In genomic region chr2:11359865-11360264, GRCh38 we compare ENCODE assay signal across 18 cellular contexts. TPM values are rescaled to one million over a fixed set of nuclear protein-coding genes. Genes with fewer than 3 reads are reported as not detected.
DNase-seq lines count a peak whose midpoint lies in the region; ATAC-seq and TF ChIP-seq lines count a peak whose summit lies in the region.
"Had no signal": no experiment of that assay in that cellular context is flagged by ENCODE, and none has a peak within 500 bp of the region (broad histone marks: within the 10 kb centered on the region; RNA-seq: fewer than 3 reads in every experiment).

No MANE protein-coding gene starts in this region.

- H3K27me3 Mint-ChIP-seq in brain = peaks cover 4% of the 10 kb centered on the region

- H3K4me1 Mint-ChIP-seq in brain = peaks cover 30% of the 10 kb centered on the region
- H3K4me1 Mint-ChIP-seq: B cell; CD4-positive, CD25-positive, alpha-beta regulatory T cell had no signal

- H4K20me1 ChIP-seq in Karpas-422 (ENCODE audit: insufficient read depth, low read depth, low read length) = no peaks in the 10 kb centered on the region
- H4K20me1 ChIP-seq: BLaER1 had no signal

- no peaks in the 10 kb centered on the region for H3K9me3 Mint-ChIP-seq in brain
- H3K9me3 Mint-ChIP-seq: CD8-positive, alpha-beta T cell had no signal

- H3K27me3 ChIP-seq in Karpas-422 (ENCODE audit: low read length) = no peaks in the 10 kb centered on the region
- H3K27me3 ChIP-seq: BLaER1 had no signal

- no peaks in the 10 kb centered on the region for H3K9me3 ChIP-seq in Karpas-422 (ENCODE audit: low read length)
- H3K9me3 ChIP-seq: BLaER1, Caco-2 had no signal

- no peaks in the 10 kb centered on the region for H3K36me3 Mint-ChIP-seq in brain
- H3K36me3 Mint-ChIP-seq: CD4-positive, CD25-positive, alpha-beta regulatory T cell; CD8-positive, alpha-beta T cell had no signal

- H3K27ac ChIP-seq in Karpas-422 (ENCODE audit: low read length) = no peak overlapping the region
- H3K27ac ChIP-seq: BLaER1, C4-2B, GM23248 had no signal

- no peak overlapping the region for H2AFZ ChIP-seq in Karpas-422 (ENCODE audit: low read length)
- H2AFZ ChIP-seq: GM23248 had no signal

- no peak for TF ChIP-seq CTCF in brain (conservative IDR thresholded peaks at IDR 0.05)

- no peaks in the 10 kb centered on the region for H3K4me1 ChIP-seq in Karpas-422 (ENCODE audit: low read length)
- H3K4me1 ChIP-seq: BLaER1 had no signal

- H3K4me3 ChIP-seq in Karpas-422 (ENCODE audit: low read length) = no peak overlapping the region
- H3K4me3 ChIP-seq: BLaER1, GM23248 had no signal

- H3K4me3 Mint-ChIP-seq in brain = no peak overlapping the region
- H3K4me3 Mint-ChIP-seq: B cell; CD4-positive, CD25-positive, alpha-beta regulatory T cell; CD8-positive, alpha-beta T cell had no signal

- no peak overlapping the region for H3K9ac ChIP-seq in Karpas-422 (ENCODE audit: low read length)
- H3K9ac ChIP-seq: BLaER1, GM23248 had no signal

- no peaks in the 10 kb centered on the region for H3K79me2 ChIP-seq in Karpas-422 (ENCODE audit: low read length)

- no peak overlapping the region for H3K4me2 ChIP-seq in Karpas-422 (ENCODE audit: low read depth, low read length, poor library complexity, severe bottlenecking)
- H3K4me2 ChIP-seq: BLaER1 had no signal

- ATAC-seq in left lobe of liver (no peak), HG03520 (IDR thresholded peaks at IDR 0.05; ENCODE audit: unreplicated experiment) (no peak)
- ATAC-seq: CD8-positive, alpha-beta T cell had no signal

- H3K27ac Mint-ChIP-seq in brain = peak overlapping the region in 3 of 5 experiments; percentile 44 to 82 (median 63)
- H3K27ac Mint-ChIP-seq: B cell; CD4-positive, CD25-positive, alpha-beta regulatory T cell; CD8-positive, alpha-beta T cell had no signal

- H3K9me2 ChIP-seq in Karpas-422 (replicated peaks; ENCODE audit: insufficient read depth, low read length) = no peaks in the 10 kb centered on the region

- H3K36me3 ChIP-seq in Karpas-422 (ENCODE audit: insufficient read depth, low read length) = no peaks in the 10 kb centered on the region
- H3K36me3 ChIP-seq: BLaER1 had no signal

- peak; percentile 33 for DNase-seq in Karpas-422
- DNase-seq in OCI-M1 (lab: John Stamatoyannopoulos, UW) = peak; percentile 7
- peak; percentile 24 for DNase-seq in left lobe of liver (ENCODE audit: low spot score)
- DNase-seq in Ammon's horn (ENCODE audit: low spot score) = no peak
- DNase-seq in SW480 (ENCODE audit: low spot score) = no peak
- DNase-seq: Caco-2; CD4-positive, CD25-positive, alpha-beta regulatory T cell; CD8-positive, alpha-beta T cell; DMS153; DND-41; GM23248; H7; HCEC 1CT had no signal

RNA-seq across cellular contexts. Expression of gene ROCK2, which starts 15.4 kb away (rescaled TPM):
- 7.4 and 14.2 TPM in 2 replicates for total RNA-seq in Karpas-422 (2014; rRNA removed; shearing (Covaris generic); ENCODE audit: low replicate concordance)
- 2.8 TPM for polyA plus RNA-seq in brain (ENCODE audit: insufficient read depth, low read depth, low replicate concordance)
- 12.0 TPM for total RNA-seq in left lobe of liver

Comparison
In these comparisons a context has a peak if more than half of its experiments do, and no peak if none do; other contexts are left out.
1. DNase-seq: peak in Karpas-422 (single experiment), OCI-M1 (single experiment) and left lobe of liver (single experiment); none in Ammon's horn (single experiment) and SW480 (single experiment).